In genomic region chr4:30600246-30600645, GRCh38 we compare ENCODE assay signal across 17 cellular contexts.
DNase-seq lines count a peak whose midpoint lies in the region; ATAC-seq and TF ChIP-seq lines count a peak whose summit lies in the region.
"Had no signal": no experiment of that assay in that cellular context is flagged by ENCODE, and none has a peak within 500 bp of the region (broad histone marks: within the 10 kb centered on the region; RNA-seq: fewer than 3 reads in every experiment).

No MANE protein-coding gene starts in this region.

- intact Hi-C loops in psoas muscle (cut with DNase I) (no loop called here), vagina (cut with DNase I) (no loop called here)

- H3K4me1 ChIP-seq in psoas muscle (no peaks in the 10 kb centered on the region), vagina (no peaks in the 10 kb centered on the region)
- H3K4me1 ChIP-seq: ascending aorta, gastrocnemius medialis had no signal

- TF ChIP-seq POLR2A in vagina (IDR thresholded peaks at IDR 0.05), result no peak

- no peaks in the 10 kb centered on the region for H3K9me3 ChIP-seq in psoas muscle
- no peaks in the 10 kb centered on the region for H3K9me3 ChIP-seq in vagina
- H3K9me3 ChIP-seq: ascending aorta, gastrocnemius medialis had no signal

- no peak overlapping the region for H3K27ac ChIP-seq in psoas muscle
- no peak overlapping the region for H3K27ac ChIP-seq in vagina
- H3K27ac ChIP-seq: ascending aorta, C4-2B, dorsolateral prefrontal cortex, gastrocnemius medialis, VCaP had no signal

- H3K27me3 ChIP-seq in psoas muscle (ENCODE audit: insufficient read depth in 3 of 3, low read length in 2 of 3), result no peaks in the 10 kb centered on the region
- H3K27me3 ChIP-seq in vagina, result no peaks in the 10 kb centered on the region
- H3K27me3 ChIP-seq: ascending aorta, gastrocnemius medialis had no signal

- TF ChIP-seq CTCF in fibroblast of the aortic adventitia (IDR thresholded peaks at IDR 0.05; ENCODE audit: insufficient read depth, low read length) (no peak), psoas muscle (IDR thresholded peaks at IDR 0.05) (no peak), vagina (IDR thresholded peaks at IDR 0.05) (no peak)

- H3K4me3 ChIP-seq in fibroblast of the aortic adventitia (ENCODE audit: low read depth, low read length), result no peak overlapping the region
- H3K4me3 ChIP-seq in skeletal muscle cell (ENCODE audit: low read depth, low read length), result no peak overlapping the region
- no peak overlapping the region for H3K4me3 ChIP-seq in psoas muscle
- H3K4me3 ChIP-seq in vagina, result no peak overlapping the region
- H3K4me3 ChIP-seq: ascending aorta, dorsolateral prefrontal cortex, gastrocnemius medialis, skin epidermis had no signal

- DNase-seq in HT1080 (ENCODE audit: low read depth) (peak; percentile 68), T1000 (lab: John Stamatoyannopoulos, UW) (peak; percentile 39), fibroblast of the aortic adventitia (ENCODE audit: low read depth) (peak; percentile 22), skeletal muscle cell (ENCODE audit: low read depth) (peak; percentile 76), psoas muscle (no peak), mucosa of gallbladder (ENCODE audit: low spot score) (no peak), vagina (ENCODE audit: extremely low spot score in 2 of 2) (no peak)
- DNase-seq: dorsolateral prefrontal cortex; gastrocnemius medialis; kidney glomerular epithelial cell; NCI-H146; stimulated activated naive CD4-positive, alpha-beta T cell treated with Interleukin-2 at 50 U/mL for 16 hours had no signal

- 48 to 66% (median 57%) methylated on average over 3 of the region's 3 CpGs for WGBS in psoas muscle, 3 donors

- H3K36me3 ChIP-seq in psoas muscle (ENCODE audit: insufficient read depth in 1 of 2, low read depth in 1 of 2) (no peaks in the 10 kb centered on the region), vagina (no peaks in the 10 kb centered on the region)
- H3K36me3 ChIP-seq: ascending aorta, gastrocnemius medialis had no signal

- no peak for ATAC-seq in psoas muscle
- ATAC-seq: gastrocnemius medialis, Panc1 had no signal

Comparison
In these comparisons a context has a peak if more than half of its experiments do, and no peak if none do; other contexts are left out.
1. DNase-seq: peak in HT1080 (single experiment), T1000 (single experiment), fibroblast of the aortic adventitia (single experiment) and skeletal muscle cell (single experiment); none in psoas muscle (0 of 2), mucosa of gallbladder (single experiment) and vagina (0 of 2).